In the genomic region with DNA sequence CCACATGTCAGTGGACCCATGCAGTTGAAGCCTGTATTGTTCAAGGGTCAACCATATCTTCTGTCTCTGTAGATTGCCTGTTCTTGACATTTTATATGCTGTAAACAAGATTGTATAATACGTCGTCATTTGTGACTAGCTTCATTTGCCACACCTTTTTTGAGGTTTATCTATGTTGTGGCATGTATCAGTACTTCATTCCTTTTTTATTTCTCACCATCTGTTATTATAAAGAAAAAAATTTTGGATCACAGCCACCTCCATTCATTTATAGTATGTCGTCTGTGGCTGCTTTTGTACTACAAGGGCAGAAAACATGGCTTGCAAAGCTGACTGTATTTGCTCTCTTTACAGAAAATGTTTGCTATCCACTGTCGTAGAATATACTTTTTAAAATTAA, we compare ENCODE assay signal across 17 cellular contexts.
DNase-seq lines count a peak whose midpoint lies in the region; ATAC-seq and TF ChIP-seq lines count a peak whose summit lies in the region.
"Had no signal": no experiment of that assay in that cellular context is flagged by ENCODE, and none has a peak within 500 bp of the region (broad histone marks: within the 10 kb centered on the region; RNA-seq: fewer than 3 reads in every experiment).

No MANE protein-coding gene starts in this region.

- H3K27ac ChIP-seq in mammary epithelial cell (ENCODE audit: insufficient read depth, low read depth, low read length) (peak overlapping the region; percentile 21), right cardiac atrium (ENCODE audit: low read length) (no peak overlapping the region)

- H3K4me3 ChIP-seq in mammary epithelial cell (replicated peaks in 1 of 3; ENCODE audit: insufficient read depth in 1 of 3, low read depth in 2 of 3, low read length in 3 of 3) (no peak overlapping the region), right cardiac atrium (ENCODE audit: low read length) (no peak overlapping the region)

- TF ChIP-seq CTCF in mammary epithelial cell (conservative IDR thresholded peaks at IDR 0.05 in 1 of 2, IDR thresholded peaks at IDR 0.05 in 1 of 2; ENCODE audit: extremely low read depth in 1 of 2, insufficient read depth in 1 of 2, low read depth in 1 of 2, low read length in 2 of 2): no peak

- H3K27me3 ChIP-seq in mammary epithelial cell (ENCODE audit: insufficient read depth, low read length) (no peaks in the 10 kb centered on the region), right cardiac atrium (ENCODE audit: control insufficient read depth, insufficient read depth) (no peaks in the 10 kb centered on the region)

- no peaks in the 10 kb centered on the region for H3K79me2 ChIP-seq in mammary epithelial cell (ENCODE audit: insufficient read depth, low read length)

- no peaks in the 10 kb centered on the region for H3K36me3 ChIP-seq in mammary epithelial cell (ENCODE audit: insufficient read depth, low read length)

- no peak overlapping the region for H2AFZ ChIP-seq in mammary epithelial cell (ENCODE audit: low read depth, low read length)

- no peak overlapping the region for H3K9ac ChIP-seq in mammary epithelial cell (ENCODE audit: insufficient read depth, low read length)

- intact Hi-C loops in mammary epithelial cell (cut with micrococcal nuclease): loop anchor here (1.0 to 10.0 kb wide), 2 partner anchors 29 to 87 kb away; no protein-coding TSS in a partner anchor
- intact Hi-C loops in right cardiac atrium (cut with DNase I): loop anchor here in 1 of 4 donors (10.0 kb wide), 1 partner anchor 67 kb away; no protein-coding TSS in a partner anchor

- H3K9me3 ChIP-seq in mammary epithelial cell (replicated peaks; ENCODE audit: insufficient read depth, low read length) (peaks cover 10% of the 10 kb centered on the region), right cardiac atrium (ENCODE audit: control insufficient read depth, low read length) (no peaks in the 10 kb centered on the region)
- H3K9me3 ChIP-seq: Caco-2 had no signal

- CTCF ChIA-PET in mammary epithelial cell (lab: Charles Lee; ENCODE audit: low non-redundant PET): no interaction called here

- DNase-seq in EH (ENCODE audit: low read depth) (peak; percentile 62), M059J (ENCODE audit: low read depth) (peak; percentile 55), mammary epithelial cell (peak; percentile 83), iris pigment epithelial cell (ENCODE audit: low read depth) (peak; percentile 91), right cardiac atrium (no peak)
- DNase-seq: activated CD8-positive, alpha-beta T cell treated with anti-CD3 and anti-CD28 coated beads for 36 hours; activated naive CD8-positive, alpha-beta T cell treated with anti-CD3 and anti-CD28 coated beads, Interleukin-2, amount 50 U/mL, for 24 hours; Caco-2; GDM1; left ventricle myocardium superior; naive thymus-derived CD4-positive, alpha-beta T cell; NCI-H2029; NCI-H524 treated with DMSO at 0.1 percent for 48 hours; stimulated activated naive CD8-positive, alpha-beta T cell treated with anti-CD3 and anti-CD28 coated beads, Interleukin-15, amount 100 ng/mL, for 72 hours had no signal

- no TSS peak for BruUV-seq in mammary epithelial cell (replicated peaks; lab: Mats Ljungman, UMichigan)

- in situ Hi-C loops in mammary epithelial cell (cut with MboI; ENCODE audit: low sequenced_read_pairs in 2 of 2): no loop called here

- peak overlapping the region; percentile 53 for H3K4me2 ChIP-seq in mammary epithelial cell (ENCODE audit: insufficient read depth, low read depth, low read length)

- no peaks in the 10 kb centered on the region for H4K20me1 ChIP-seq in mammary epithelial cell (ENCODE audit: insufficient read depth, low read length)

- H3K4me1 ChIP-seq in mammary epithelial cell (ENCODE audit: insufficient read depth, low read length): peaks cover 29% of the 10 kb centered on the region
- no peaks in the 10 kb centered on the region for H3K4me1 ChIP-seq in right cardiac atrium (ENCODE audit: control insufficient read depth, insufficient read depth, low read length)
- H3K4me1 ChIP-seq: Caco-2 had no signal

- WGBS in mammary epithelial cell (ENCODE audit: low coverage, missing lambda C conversion rate): 3% methylated on average over 4 of the region's 4 CpGs
- WGBS in right cardiac atrium: 61% methylated on average over 4 of the region's 4 CpGs

- no peak for ATAC-seq in HG03039 (IDR thresholded peaks at IDR 0.05; ENCODE audit: unreplicated experiment)
- ATAC-seq in GM19023 (IDR thresholded peaks at IDR 0.05; ENCODE audit: unreplicated experiment): no peak
- no peak for ATAC-seq in right cardiac atrium
- ATAC-seq in HG02678 (IDR thresholded peaks at IDR 0.05; ENCODE audit: unreplicated experiment): no peak
- ATAC-seq: activated CD8-positive, alpha-beta T cell treated with anti-CD3 and anti-CD28 coated beads for 36 hours; activated naive CD8-positive, alpha-beta T cell treated with anti-CD3 and anti-CD28 coated beads, Interleukin-2, amount 50 U/mL, for 24 hours; left ventricle myocardium superior; naive thymus-derived CD4-positive, alpha-beta T cell; stimulated activated naive CD8-positive, alpha-beta T cell treated with anti-CD3 and anti-CD28 coated beads, Interleukin-15, amount 100 ng/mL, for 72 hours had no signal

- dilution Hi-C loops in mammary epithelial cell (cut with HindIII; ENCODE audit: low sequenced_read_pairs): no loop called here

Comparison
In these comparisons a context has a peak if more than half of its experiments do, and no peak if none do; other contexts are left out.
1. DNase-seq: peak in EH (single experiment), M059J (single experiment), mammary epithelial cell (single experiment) and iris pigment epithelial cell (single experiment); none in right cardiac atrium (0 of 3).